10 cellular contexts compared by ENCODE assay signal in the genomic region with DNA sequence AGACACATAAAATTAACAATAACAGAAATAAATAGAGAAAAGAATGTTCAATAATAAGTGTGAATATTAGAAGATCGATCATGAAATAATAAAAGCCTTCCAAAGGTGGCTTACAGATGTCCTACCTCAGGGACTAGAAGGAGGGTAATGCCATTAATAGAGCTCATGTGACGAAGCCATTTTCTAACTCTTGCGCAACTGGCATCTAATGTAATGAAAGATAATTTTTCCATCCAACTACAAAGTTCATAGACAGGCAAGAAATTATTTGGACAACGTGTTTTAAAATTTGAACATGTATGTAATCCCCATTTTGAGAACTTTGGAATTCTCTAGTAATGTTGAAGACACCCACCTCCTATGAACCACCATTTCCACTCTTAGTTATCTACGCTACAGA.
"Had no signal": no experiment of that assay in that cellular context is flagged by ENCODE, and none has a peak within 500 bp of the region (broad histone marks: within the 10 kb centered on the region; RNA-seq: fewer than 3 reads in every experiment).

No MANE protein-coding gene starts in this region.

- H3K4me1 Mint-ChIP-seq: H9, IgD-negative memory B cell had no signal

- FAIRE-seq: H54, HTR-8/SVneo had no signal

- H3K9ac ChIP-seq: GM23248, KMS-11 had no signal

- H3K4me3 Mint-ChIP-seq: H9, IgD-negative memory B cell had no signal

- H3K27ac ChIP-seq: GM23248, KMS-11 had no signal

- H3K4me2 ChIP-seq: KMS-11 had no signal

- H3K36me3 Mint-ChIP-seq: IgD-negative memory B cell had no signal

- H2AFZ ChIP-seq: GM23248 had no signal

- H3K27ac Mint-ChIP-seq: H9, IgD-negative memory B cell had no signal

- DNase-seq: GM23248, GOT3, H9, HCEC 1CT, Karpas-422, KBM-7 had no signal

- H3K4me3 ChIP-seq: GM23248 had no signal

- H3K27me3 Mint-ChIP-seq: IgD-negative memory B cell had no signal
